Comparison of ENCODE assay signal across 23 cellular contexts in genomic region chr4:185040523-185040922, GRCh38. TPM values are rescaled to one million over a fixed set of nuclear protein-coding genes. Genes with fewer than 3 reads are reported as not detected.
DNase-seq lines count a peak whose midpoint lies in the region; TF ChIP-seq lines count a peak whose summit lies in the region.
"Had no signal": no experiment of that assay in that cellular context is flagged by ENCODE, and none has a peak within 500 bp of the region (broad histone marks: within the 10 kb centered on the region; RNA-seq: fewer than 3 reads in every experiment).

No MANE protein-coding gene starts in this region.

- H3K27me3 Mint-ChIP-seq in HFFc6 (ENCODE audit: insufficient read depth) = peaks cover 25% of the 10 kb centered on the region

- H3K27me3 ChIP-seq in KMS-11 (ENCODE audit: insufficient read depth, low read depth) (no peaks in the 10 kb centered on the region), hepatocyte (no peaks in the 10 kb centered on the region), smooth muscle cell (ENCODE audit: low read depth) (no peaks in the 10 kb centered on the region)
- H3K27me3 ChIP-seq: breast epithelium, SJCRH30, upper lobe of right lung had no signal

- DNase-seq in SK-MEL-5 (ENCODE audit: low read depth, low spot score) = peak; percentile 30
- DNase-seq in hepatocyte (ENCODE audit: low spot score) = no peak
- DNase-seq in smooth muscle cell (lab: John Stamatoyannopoulos, UW; ENCODE audit: unreplicated experiment) = no peak
- no peak for DNase-seq in ecto neural progenitor cell (ENCODE audit: low spot score)
- DNase-seq in SHP77 treated with DMSO at 0.1 percent for 48 hours (lab: John Stamatoyannopoulos, UW) = no peak
- DNase-seq in HFFc6 = no peak
- DNase-seq: activated CD4-positive, alpha-beta T cell treated with anti-CD3 and anti-CD28 coated beads for 1 hour; KG1; NCI-H524 treated with DMSO at 0.1 percent for 48 hours; upper lobe of right lung had no signal

- H3K4me3 ChIP-seq in KMS-11 (IDR thresholded peaks at IDR 0.05; ENCODE audit: insufficient read depth, low read depth, low read length) (no peak overlapping the region), hepatocyte (no peak overlapping the region), smooth muscle cell (no peak overlapping the region)
- H3K4me3 ChIP-seq: breast epithelium, GM12878, SJCRH30, upper lobe of right lung had no signal

- no peaks in the 10 kb centered on the region for H3K36me3 Mint-ChIP-seq in HFFc6 (ENCODE audit: low read depth)
- H3K36me3 Mint-ChIP-seq: activated naive CD4-positive, alpha-beta T cell treated with anti-CD3 and anti-CD28 coated beads, Interleukin-2, amount 50 U/mL, for 24 hours; stimulated activated memory B cell treated with anti-CD40 and anti-IgM and Interleukin-4, amounts not matched to agents 10 μg/mL and 1 μg/mL and 100 μg/mL, for 72 hours had no signal

- no peak overlapping the region for H3K4me3 Mint-ChIP-seq in HFFc6
- H3K4me3 Mint-ChIP-seq: activated CD4-positive, alpha-beta memory T cell treated with anti-CD3 and anti-CD28 coated beads, Interleukin-2, amount 10 ng/mL, durations not matched to agents 7 days and 5 days; stimulated activated memory B cell treated with anti-CD40 and anti-IgM and Interleukin-4, amounts not matched to agents 10 μg/mL and 1 μg/mL and 100 μg/mL, for 72 hours had no signal

- H2AFZ ChIP-seq in KMS-11 (ENCODE audit: low read depth) (peak overlapping the region; percentile 60; the same call in 1 of the 2 replicates), hepatocyte (peak overlapping the region; percentile 6), smooth muscle cell (ENCODE audit: low read depth) (no peak overlapping the region)

- no peak for TF ChIP-seq CTCF in KMS-11 (conservative IDR thresholded peaks at IDR 0.05; ENCODE audit: low read depth, low read length)
- TF ChIP-seq CTCF in hepatocyte (IDR thresholded peaks at IDR 0.05; ENCODE audit: poor library complexity) = no peak
- TF ChIP-seq CTCF in smooth muscle cell (IDR thresholded peaks at IDR 0.05; ENCODE audit: borderline replicate concordance, insufficient read depth, poor library complexity, severe bottlenecking) = no peak
- no peak for TF ChIP-seq CTCF in HFFc6 (IDR thresholded peaks at IDR 0.05)

- H3F3A ChIP-seq in smooth muscle cell (ENCODE audit: low read depth) = no peaks in the 10 kb centered on the region

- H3K9ac ChIP-seq in KMS-11 (no peak overlapping the region), smooth muscle cell (ENCODE audit: low read depth) (no peak overlapping the region)

- no peaks in the 10 kb centered on the region for H3K79me2 ChIP-seq in KMS-11 (ENCODE audit: insufficient read depth, low read depth)
- H3K79me2 ChIP-seq in hepatocyte = no peaks in the 10 kb centered on the region
- no peaks in the 10 kb centered on the region for H3K79me2 ChIP-seq in smooth muscle cell (ENCODE audit: low read depth)

- H4K20me1 ChIP-seq in KMS-11 (ENCODE audit: insufficient read depth) (no peaks in the 10 kb centered on the region), hepatocyte (ENCODE audit: insufficient read depth, poor library complexity, severe bottlenecking) (no peaks in the 10 kb centered on the region), smooth muscle cell (ENCODE audit: low read depth) (no peaks in the 10 kb centered on the region)

- no peaks in the 10 kb centered on the region for H3K9me3 Mint-ChIP-seq in HFFc6
- H3K9me3 Mint-ChIP-seq: activated CD4-positive, alpha-beta memory T cell treated with anti-CD3 and anti-CD28 coated beads, Interleukin-2, amount 10 ng/mL, durations not matched to agents 7 days and 5 days; activated naive CD4-positive, alpha-beta T cell treated with anti-CD3 and anti-CD28 coated beads, Interleukin-2, amount 50 U/mL, for 24 hours; activated T-helper 2 cell treated with anti-CD3 and anti-CD28 coated beads, Interferon-gamma antibody, Interleukin-2, Interleukin-4, amounts not matched to agents 10 μg/mL and 5 μg/mL and 100 μg/mL, durations not matched to agents 14 hours and 24 hours and 36 hours; stimulated activated memory B cell treated with anti-CD40 and anti-IgM and Interleukin-4, amounts not matched to agents 10 μg/mL and 1 μg/mL and 100 μg/mL, for 72 hours had no signal

- no peak overlapping the region for H3K27ac ChIP-seq in KMS-11
- no peak overlapping the region for H3K27ac ChIP-seq in hepatocyte
- H3K27ac ChIP-seq in smooth muscle cell (ENCODE audit: low read depth) = no peak overlapping the region
- H3K27ac ChIP-seq: breast epithelium, C4-2B, SJCRH30, upper lobe of right lung had no signal

- no peaks in the 10 kb centered on the region for H3K9me2 ChIP-seq in hepatocyte (replicated peaks; ENCODE audit: insufficient read depth)

- H3K4me1 ChIP-seq in KMS-11 (ENCODE audit: low read depth, poor library complexity, severe bottlenecking) (peaks cover 14% of the 10 kb centered on the region), hepatocyte (ENCODE audit: insufficient read depth) (no peaks in the 10 kb centered on the region), smooth muscle cell (ENCODE audit: low read depth) (no peaks in the 10 kb centered on the region)
- H3K4me1 ChIP-seq: breast epithelium, SJCRH30, upper lobe of right lung had no signal

- peaks cover 6% of the 10 kb centered on the region for H3K4me1 Mint-ChIP-seq in HFFc6 (ENCODE audit: low read depth)

- H3K4me2 ChIP-seq in KMS-11 = no peak overlapping the region
- H3K4me2 ChIP-seq in hepatocyte = no peak overlapping the region
- peak overlapping the region; percentile 59 for H3K4me2 ChIP-seq in smooth muscle cell

- 72% methylated on average over 5 of the region's 5 CpGs for WGBS in hepatocyte (ENCODE audit: low lambda C conversion rate, missing lambda C conversion rate)
- 47% methylated on average over 5 of the region's 5 CpGs for WGBS in smooth muscle cell (ENCODE audit: low lambda C conversion rate)

- H3K27ac Mint-ChIP-seq in HFFc6 = no peak overlapping the region
- H3K27ac Mint-ChIP-seq: activated CD4-positive, alpha-beta memory T cell treated with anti-CD3 and anti-CD28 coated beads, Interleukin-2, amount 10 ng/mL, durations not matched to agents 7 days and 5 days; activated naive CD4-positive, alpha-beta T cell treated with anti-CD3 and anti-CD28 coated beads, Interleukin-2, amount 50 U/mL, for 24 hours; activated T-helper 2 cell treated with anti-CD3 and anti-CD28 coated beads, Interferon-gamma antibody, Interleukin-2, Interleukin-4, amounts not matched to agents 10 μg/mL and 5 μg/mL and 100 μg/mL, durations not matched to agents 14 hours and 24 hours and 36 hours; stimulated activated memory B cell treated with anti-CD40 and anti-IgM and Interleukin-4, amounts not matched to agents 10 μg/mL and 1 μg/mL and 100 μg/mL, for 72 hours had no signal

- in situ Hi-C loops in SK-MEL-5 (cut with HindIII; ENCODE audit: low pct_unique_long_range_greater_than_20kb, low sequenced_read_pairs) = no loop called here

- H3K9me3 ChIP-seq in hepatocyte (ENCODE audit: low read depth) = no peaks in the 10 kb centered on the region
- no peaks in the 10 kb centered on the region for H3K9me3 ChIP-seq in smooth muscle cell (replicated peaks; ENCODE audit: low read depth)
- H3K9me3 ChIP-seq: breast epithelium, SJCRH30, upper lobe of right lung had no signal

- H3K36me3 ChIP-seq in KMS-11 (ENCODE audit: insufficient read depth) (no peaks in the 10 kb centered on the region), hepatocyte (replicated peaks; ENCODE audit: insufficient read depth, low read depth) (no peaks in the 10 kb centered on the region), smooth muscle cell (ENCODE audit: low read depth) (no peaks in the 10 kb centered on the region)
- H3K36me3 ChIP-seq: breast epithelium, SJCRH30, upper lobe of right lung had no signal

RNA-seq across cellular contexts. Expression of gene HELT, which starts 22.2 kb away (rescaled TPM):
- total RNA-seq in SK-MEL-5 (2014; rRNA removed; shearing (Covaris generic)) = not detected in 2 replicates
- polyA plus RNA-seq in SK-MEL-5 (2015; cell fraction: cytosol; rRNA removed) = 0.20 TPM in 1 of 2 replicates, not detected in the other
- polyA plus RNA-seq in SK-MEL-5 (2015; cell fraction: nucleus; rRNA removed) = not detected in 2 replicates
- total RNA-seq in hepatocyte = not detected in 2 replicates
- polyA plus RNA-seq in hepatocyte = not detected in 2 replicates
- not detected in 2 replicates for total RNA-seq in smooth muscle cell
- not detected in 2 replicates for polyA plus RNA-seq in smooth muscle cell
- not detected for total RNA-seq in HFFc6 (2021; fragmentation: NEBNext Ultra II Directional; extraction: Animal tissue kit (Norgen Biotek cat#: 25700))
- total RNA-seq: activated CD4-positive, alpha-beta memory T cell treated with anti-CD3 and anti-CD28 coated beads, Interleukin-2, amount 10 ng/mL, durations not matched to agents 7 days and 5 days; activated T-helper 2 cell treated with anti-CD3 and anti-CD28 coated beads, Interferon-gamma antibody, Interleukin-2, Interleukin-4, amounts not matched to agents 10 μg/mL and 5 μg/mL and 100 μg/mL, durations not matched to agents 14 hours and 24 hours and 36 hours; breast epithelium; Calu3; epithelial cell of proximal tubule; GM12878; HT1080; SJCRH30; T-helper 1 cell treated with Interleukin-12 subunit alpha and Interleukin-12 subunit beta and Interleukin-4 antibody, amounts not matched to agents 30 ng/mL and 1 ng/mL, for 36 hours had no signal
- polyA plus RNA-seq: GM12878 had no signal
